Comparison of ENCODE assay signal across 1 cellular context in the genomic region with DNA sequence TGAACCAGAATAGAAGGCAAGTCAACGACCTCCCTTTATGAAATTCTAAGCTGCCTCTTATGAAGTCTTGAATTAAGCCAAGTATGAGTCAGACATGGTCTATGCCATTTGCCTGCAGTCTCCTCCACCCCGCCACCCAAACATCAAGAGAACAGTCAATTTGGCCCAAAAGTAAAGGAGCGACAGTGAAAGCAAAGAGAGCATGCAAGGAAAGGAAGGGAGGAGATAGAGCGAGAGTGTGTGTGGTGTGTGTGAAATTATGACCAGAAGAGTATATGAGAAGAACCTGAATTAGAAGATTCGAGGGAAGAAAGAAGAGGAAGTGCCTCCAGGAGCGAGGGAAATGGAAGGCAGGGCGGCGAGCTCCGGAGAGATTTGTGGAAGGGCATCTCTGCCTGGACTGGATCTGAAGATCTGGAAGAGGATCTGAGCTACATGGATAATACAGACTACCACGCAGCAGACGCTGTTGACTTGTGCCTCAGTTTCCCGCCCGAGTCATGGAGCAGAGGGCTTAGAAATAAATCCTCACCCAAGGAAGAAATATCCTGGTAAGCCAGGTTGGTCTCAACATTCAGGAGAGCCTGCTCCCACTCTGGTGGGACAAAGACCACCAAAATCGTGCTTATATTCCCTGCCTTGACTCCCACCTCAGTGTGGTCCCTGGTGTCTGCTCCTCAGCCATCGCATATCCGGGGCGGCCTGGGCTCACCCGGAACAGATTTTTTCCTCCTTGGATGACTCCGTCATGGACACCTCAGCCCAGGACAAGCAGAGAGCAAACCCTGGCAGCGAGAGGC.
TF ChIP-seq lines count a peak whose summit lies in the region.

No MANE protein-coding gene starts in this region.

TF ChIP-seq in K562, 482 proteins besides CTCF, POLR2A, EP300 and RAD21 (continued from another document):
- TF ChIP-seq, protein P1, sequence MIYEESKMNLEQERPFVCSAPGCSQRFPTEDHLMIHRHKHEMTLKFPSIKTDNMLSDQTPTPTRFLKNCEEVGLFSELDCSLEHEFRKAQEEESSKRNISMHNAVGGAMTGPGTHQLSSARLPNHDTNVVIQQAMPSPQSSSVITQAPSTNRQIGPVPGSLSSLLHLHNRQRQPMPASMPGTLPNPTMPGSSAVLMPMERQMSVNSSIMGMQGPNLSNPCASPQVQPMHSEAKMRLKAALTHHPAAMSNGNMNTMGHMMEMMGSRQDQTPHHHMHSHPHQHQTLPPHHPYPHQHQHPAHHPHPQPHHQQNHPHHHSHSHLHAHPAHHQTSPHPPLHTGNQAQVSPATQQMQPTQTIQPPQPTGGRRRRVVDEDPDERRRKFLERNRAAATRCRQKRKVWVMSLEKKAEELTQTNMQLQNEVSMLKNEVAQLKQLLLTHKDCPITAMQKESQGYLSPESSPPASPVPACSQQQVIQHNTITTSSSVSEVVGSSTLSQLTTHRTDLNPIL (CRISPR knock-in tag; IDR thresholded peaks at IDR 0.05), result no peak
TF ChIP-seq in K562: peak in this region for 19.
